Comparison of ENCODE assay signal across 26 cellular contexts in genomic region chr10:16720812-16721211, GRCh38.
"Had no signal": no experiment of that assay in that cellular context is flagged by ENCODE, and none has a peak within 500 bp of the region (broad histone marks: within the 10 kb centered on the region; RNA-seq: fewer than 3 reads in every experiment).

No MANE protein-coding gene starts in this region.

- H3K27me3 ChIP-seq: stomach, suprapubic skin, testis, tibial artery, tibial nerve, transverse colon, upper lobe of left lung, upper lobe of right lung, uterus, vagina had no signal

- H3K9me3 ChIP-seq: stomach, suprapubic skin, testis, thoracic aorta, tibial artery, tibial nerve, transverse colon, upper lobe of left lung, upper lobe of right lung, uterus, vagina had no signal

- H3K4me1 ChIP-seq: stomach, suprapubic skin, testis, tibial nerve, transverse colon, upper lobe of left lung, upper lobe of right lung, uterus, vagina had no signal

- H3K27ac ChIP-seq: stomach, suprapubic skin, testis, thoracic aorta, tibial artery, tibial nerve, transverse colon, upper lobe of left lung, upper lobe of right lung, uterus, vagina had no signal

- H3K4me3 ChIP-seq: stomach, suprapubic skin, testis, thoracic aorta, tibial artery, tibial nerve, transverse colon, upper lobe of left lung, upper lobe of right lung, uterus, vagina had no signal

- H3K36me3 ChIP-seq: transverse colon, upper lobe of left lung, uterus, vagina had no signal

- DNase-seq: stimulated activated CD4-positive, alpha-beta T cell treated with anti-CD3 and anti-CD28 coated beads, Interleukin-2, amount 100 ng/mL, for 48 hours; stimulated activated CD4-positive, alpha-beta T cell treated with anti-CD3 and anti-CD28 coated beads, Interleukin-4, amount 100 ng/mL, for 1 hour; stimulated activated CD4-positive, alpha-beta T cell treated with anti-CD3 and anti-CD28 coated beads, Interleukin-4, amount 100 ng/mL, for 24 hours; stimulated activated CD4-positive, alpha-beta T cell treated with anti-CD3 and anti-CD28 coated beads, Interleukin-4, amount 100 ng/mL, for 4 hours; stimulated activated CD8-positive, alpha-beta memory T cell treated with anti-CD3 and anti-CD28 coated beads, Interleukin-4, amount 100 ng/mL, for 48 hours; stimulated activated naive B cell treated with anti-CD40 and anti-IgM and Interleukin-4, amounts not matched to agents 10 μg/mL and 1 μg/mL and 100 μg/mL, for 72 hours; stimulated activated naive CD4-positive, alpha-beta T cell; stimulated activated naive CD4-positive, alpha-beta T cell treated with Interleukin-2 at 50 U/mL for 16 hours; stimulated activated naive CD8-positive, alpha-beta T cell treated with anti-CD3 and anti-CD28 coated beads, Interleukin-15, amount 100 ng/mL, for 72 hours; stimulated activated naive CD8-positive, alpha-beta T cell treated with anti-CD3 and anti-CD28 coated beads, Interleukin-15, Interleukin-2, amounts not matched to agents 100 U/mL and 50 U/mL, for 24 hours; stomach; substantia nigra; testis; tibial artery; transverse colon; trophoblast cell; upper lobe of left lung; upper lobe of right lung; uterus had no signal

- FAIRE-seq: urothelium cell line had no signal

- ATAC-seq: stimulated activated effector memory CD8-positive, alpha-beta T cell treated with anti-CD3 and anti-CD28 coated beads, Interleukin-12 subunit alpha, Interleukin-12 subunit beta, amount 100 ng/mL, for 72 hours; stimulated activated memory B cell treated with anti-CD40 and anti-IgM and Interleukin-4, amounts not matched to agents 10 μg/mL and 1 μg/mL and 100 μg/mL, for 72 hours; stimulated activated naive B cell treated with anti-CD40 and anti-IgM and Interleukin-4, amounts not matched to agents 10 μg/mL and 1 μg/mL and 100 μg/mL, for 72 hours; stimulated activated naive CD8-positive, alpha-beta T cell treated with anti-CD3 and anti-CD28 coated beads, Interleukin-15, amount 100 ng/mL, for 72 hours; stimulated activated naive CD8-positive, alpha-beta T cell treated with anti-CD3 and anti-CD28 coated beads, Interleukin-15, Interleukin-2, amounts not matched to agents 100 U/mL and 50 U/mL, for 24 hours; upper lobe of right lung had no signal
